15 cellular contexts compared by ENCODE assay signal in genomic region chr2:171307560-171307959, GRCh38.
DNase-seq lines count a peak whose midpoint lies in the region; ATAC-seq and TF ChIP-seq lines count a peak whose summit lies in the region.
"Had no signal": no experiment of that assay in that cellular context is flagged by ENCODE, and none has a peak within 500 bp of the region (broad histone marks: within the 10 kb centered on the region; RNA-seq: fewer than 3 reads in every experiment).

No MANE protein-coding gene starts in this region.

- intact Hi-C loops in Right ventricle myocardium inferior (cut with DNase I) = no loop called here

- peak; percentile 24 for DNase-seq in GM10266 (ENCODE audit: extremely low spot score)
- no peak for DNase-seq in activated T-cell treated with anti-CD3 and anti-CD28 coated beads, Interleukin-2, amount 50 U/mL, for 1 hour
- DNase-seq in NCI-H128 (lab: John Stamatoyannopoulos, UW; ENCODE audit: unreplicated experiment) = no peak
- DNase-seq in Right ventricle myocardium inferior (ENCODE audit: missing footprints) = no peak
- DNase-seq in stimulated activated CD4-positive, alpha-beta T cell treated with anti-CD3 and anti-CD28 coated beads, Interleukin-2, amount 100 ng/mL, for 24 hours = no peak
- DNase-seq: activated naive CD4-positive, alpha-beta T cell treated with Interleukin-2 at 50 U/mL for 16 hours; COR-L47; islet precursor cell; NCI-H2227 treated with DMSO at 0.1 percent for 48 hours; stimulated activated CD4-positive, alpha-beta T cell treated with anti-CD3 and anti-CD28 coated beads, Interleukin-15, amount 100 ng/mL, for 24 hours; T-helper 9 cell had no signal

- no peak for TF ChIP-seq CTCF in GM10266 (IDR thresholded peaks at IDR 0.05; ENCODE audit: control insufficient read depth, insufficient read depth, low read depth, missing control alignments)

- ATAC-seq in GM19351 (IDR thresholded peaks at IDR 0.05; ENCODE audit: unreplicated experiment) (peak; percentile 97), HG02938 (IDR thresholded peaks at IDR 0.05; ENCODE audit: unreplicated experiment) (peak; percentile 71), HG03571 (IDR thresholded peaks at IDR 0.05; ENCODE audit: unreplicated experiment) (peak; percentile 79), Right ventricle myocardium inferior (no peak)
- ATAC-seq: GM23338 had no signal
